In genomic region chr10:28595618-28596017, GRCh38 we compare ENCODE assay signal across 1 cellular context.
TF ChIP-seq lines count a peak whose summit lies in the region.

No MANE protein-coding gene starts in this region.

TF ChIP-seq in WTC11, 78 proteins besides CTCF, POLR2A, EP300 and RAD21 (continued from another document):
- no peak for TF ChIP-seq ATF2 (CRISPR knock-in tag; IDR thresholded peaks at IDR 0.05; ENCODE audit: borderline replicate concordance, low read depth)
